Comparison of ENCODE assay signal across 8 cellular contexts in the genomic region with DNA sequence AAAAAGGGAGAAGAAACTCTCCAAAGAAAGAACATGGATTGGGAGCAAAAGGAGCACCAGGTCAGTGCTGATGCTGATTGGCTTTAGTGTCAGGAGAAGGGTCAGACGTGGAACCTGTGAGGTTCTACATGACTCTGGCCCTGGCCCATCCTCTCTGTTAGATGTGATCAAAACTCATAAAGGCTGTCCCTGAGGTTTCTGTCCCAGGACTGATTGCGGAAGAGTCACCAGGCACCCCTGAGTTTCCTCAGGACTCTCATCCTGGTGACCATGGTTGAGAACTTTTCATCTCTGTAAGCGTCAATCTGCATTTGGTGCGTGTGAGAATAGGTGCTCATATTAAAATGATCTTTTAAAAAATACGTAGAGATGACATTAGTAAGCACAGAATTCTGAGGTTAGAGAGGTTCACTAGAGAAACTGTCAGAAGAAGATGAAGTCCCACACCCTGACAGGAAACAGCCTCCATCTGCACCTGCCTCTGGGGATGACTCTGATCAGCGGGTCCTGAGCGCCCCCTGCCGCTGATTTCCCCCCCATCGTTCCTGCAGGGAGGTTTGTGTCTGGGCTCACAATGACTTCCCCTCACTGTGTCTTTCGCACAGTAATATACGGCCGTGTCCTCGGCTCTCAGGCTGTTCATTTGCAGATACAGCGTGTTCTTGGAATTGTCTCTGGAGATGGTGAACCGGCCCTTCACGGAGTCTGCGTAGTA.
DNase-seq lines count a peak whose midpoint lies in the region; ATAC-seq and TF ChIP-seq lines count a peak whose summit lies in the region.

No MANE protein-coding gene starts in this region.

- ATAC-seq in GM18505 (IDR thresholded peaks at IDR 0.05; ENCODE audit: unreplicated experiment) = no peak

- TF ChIP-seq POLR2A in GM18505 (IDR thresholded peaks at IDR 0.05; ENCODE audit: borderline replicate concordance, extremely low read depth, insufficient read depth, insufficient read length) = no peak

- H3K4me3 ChIP-seq in CD4-positive, alpha-beta memory T cell (ENCODE audit: low read length in 2 of 2) = no peak overlapping the region

- no peak overlapping the region for H3K27ac ChIP-seq in CD4-positive, alpha-beta memory T cell (ENCODE audit: low read depth, low read length)

- peaks cover 0 to 3% (median 0%) of the 10 kb centered on the region in 8 donors for H3K9me3 Mint-ChIP-seq in CD4-positive, alpha-beta memory T cell

- peaks cover 7% of the 10 kb centered on the region for H3K4me1 ChIP-seq in CD4-positive, alpha-beta memory T cell (ENCODE audit: insufficient read depth, low read length)

- peaks cover 4 to 10% (median 8%) of the 10 kb centered on the region in 4 donors for H3K4me1 Mint-ChIP-seq in CD4-positive, alpha-beta memory T cell

- peak; percentile 71 to 78 (median 73) for DNase-seq in CD4-positive, alpha-beta memory T cell
- DNase-seq in NAMALWA (ENCODE audit: low spot score) (peak; percentile 74), DMS153 treated with DMSO at 0.1 percent for 48 hours (lab: John Stamatoyannopoulos, UW; ENCODE audit: unreplicated experiment) (no peak), cerebellar cortex (ENCODE audit: low spot score) (no peak), NCI-H187 treated with DMSO at 0.1 percent for 48 hours (lab: John Stamatoyannopoulos, UW) (no peak)
- DNase-seq in activated CD8-positive, alpha-beta memory T cell treated with anti-CD3 and anti-CD28 coated beads for 48 hours (ENCODE audit: low read depth in 2 of 3, low spot score in 2 of 3) = peak; percentile 38 to 84 (median 42)
- peak; percentile 70 to 92 for DNase-seq in stimulated activated CD4-positive, alpha-beta T cell treated with anti-CD3 and anti-CD28 coated beads, Interleukin-12 subunit alpha, Interleukin-12 subunit beta, amount 100 ng/mL, for 24 hours (ENCODE audit: low read depth in 2 of 2)

- H3K4me3 Mint-ChIP-seq in CD4-positive, alpha-beta memory T cell = peak overlapping the region in 1 of 8 donors; percentile 18

- H3K27me3 ChIP-seq in CD4-positive, alpha-beta memory T cell (ENCODE audit: insufficient read depth, low read length) = no peaks in the 10 kb centered on the region

- peaks cover 18 to 35% of the 10 kb centered on the region in 2 donors for H3K27me3 Mint-ChIP-seq in CD4-positive, alpha-beta memory T cell

- H3K36me3 Mint-ChIP-seq in CD4-positive, alpha-beta memory T cell = no peaks in the 10 kb centered on the region

- no peaks in the 10 kb centered on the region for H3K9me3 ChIP-seq in CD4-positive, alpha-beta memory T cell (ENCODE audit: control insufficient read depth in 1 of 2, low read length in 2 of 2)

- CTCF ChIA-PET in CD4-positive, alpha-beta memory T cell (lab: Charles Lee; ENCODE audit: partially characterized antibody) = interaction anchor here (0.9 to 2.8 kb wide), 9 partner anchors 10 to 104 kb away, joined by 3 to 25 read pairs (median 4); no protein-coding TSS in a partner anchor

- POLR2A ChIA-PET in CD4-positive, alpha-beta memory T cell (lab: Charles Lee; ENCODE audit: partially characterized antibody) = no interaction called here

- peak overlapping the region in 3 of 7 donors; percentile 17 to 57 (median 33) for H3K27ac Mint-ChIP-seq in CD4-positive, alpha-beta memory T cell

- H3K36me3 ChIP-seq in CD4-positive, alpha-beta memory T cell (ENCODE audit: insufficient read depth, low read length) = no peaks in the 10 kb centered on the region

- intact Hi-C loops in CD4-positive, alpha-beta memory T cell (cut with micrococcal nuclease) = loop anchor here (1.0 kb wide), 1 partner anchor 11 kb away; no protein-coding TSS in a partner anchor

Comparison
In these comparisons a context has a peak if more than half of its experiments do, and no peak if none do; other contexts are left out.
1. DNase-seq: peak in CD4-positive, alpha-beta memory T cell (5 of 5), NAMALWA (single experiment), activated CD8-positive, alpha-beta memory T cell treated with anti-CD3 and anti-CD28 coated beads for 48 hours (3 of 3) and stimulated activated CD4-positive, alpha-beta T cell treated with anti-CD3 and anti-CD28 coated beads, Interleukin-12 subunit alpha, Interleukin-12 subunit beta, amount 100 ng/mL, for 24 hours (2 of 2); none in DMS153 treated with DMSO at 0.1 percent for 48 hours (single experiment), cerebellar cortex (single experiment) and NCI-H187 treated with DMSO at 0.1 percent for 48 hours (single experiment).